9 cellular contexts compared by ENCODE assay signal in the genomic region with DNA sequence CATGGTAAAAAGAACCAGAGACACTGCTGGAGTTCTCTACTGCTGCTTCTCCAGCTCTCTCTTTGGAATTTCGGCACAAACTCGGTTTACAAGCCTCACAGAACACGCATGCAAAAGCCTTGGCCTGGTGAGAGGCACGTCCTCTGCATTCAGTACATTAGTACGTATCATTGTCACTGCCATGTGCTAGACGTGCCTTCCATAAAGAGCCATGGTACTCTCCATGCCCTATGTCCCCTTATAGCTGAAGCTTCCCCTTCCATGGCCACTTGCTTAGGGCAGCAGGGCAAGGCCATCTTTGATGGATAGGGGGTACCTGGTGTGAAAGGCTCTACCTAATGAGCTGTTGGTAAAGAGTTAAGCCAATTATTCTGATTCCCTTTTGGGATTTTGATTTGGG. TPM values are rescaled to one million over a fixed set of nuclear protein-coding genes. Genes with fewer than 3 reads are reported as not detected.
"Had no signal": no experiment of that assay in that cellular context is flagged by ENCODE, and none has a peak within 500 bp of the region (broad histone marks: within the 10 kb centered on the region; RNA-seq: fewer than 3 reads in every experiment).

No MANE protein-coding gene starts in this region.

- FAIRE-seq: G401.6, GM12878, GM12891, GM12892, GM18507, GM19239 had no signal

- DNase-seq: GDM1, GF-D8 had no signal

- H3K4me3 ChIP-seq: GM12878 had no signal

RNA-seq across cellular contexts. Expression of a gene that starts 35.0 kb away (rescaled TPM):
- total RNA-seq: G401, GM12878 had no signal
- polyA plus RNA-seq: GM12878 had no signal
